8 cellular contexts compared by ENCODE assay signal in the genomic region with DNA sequence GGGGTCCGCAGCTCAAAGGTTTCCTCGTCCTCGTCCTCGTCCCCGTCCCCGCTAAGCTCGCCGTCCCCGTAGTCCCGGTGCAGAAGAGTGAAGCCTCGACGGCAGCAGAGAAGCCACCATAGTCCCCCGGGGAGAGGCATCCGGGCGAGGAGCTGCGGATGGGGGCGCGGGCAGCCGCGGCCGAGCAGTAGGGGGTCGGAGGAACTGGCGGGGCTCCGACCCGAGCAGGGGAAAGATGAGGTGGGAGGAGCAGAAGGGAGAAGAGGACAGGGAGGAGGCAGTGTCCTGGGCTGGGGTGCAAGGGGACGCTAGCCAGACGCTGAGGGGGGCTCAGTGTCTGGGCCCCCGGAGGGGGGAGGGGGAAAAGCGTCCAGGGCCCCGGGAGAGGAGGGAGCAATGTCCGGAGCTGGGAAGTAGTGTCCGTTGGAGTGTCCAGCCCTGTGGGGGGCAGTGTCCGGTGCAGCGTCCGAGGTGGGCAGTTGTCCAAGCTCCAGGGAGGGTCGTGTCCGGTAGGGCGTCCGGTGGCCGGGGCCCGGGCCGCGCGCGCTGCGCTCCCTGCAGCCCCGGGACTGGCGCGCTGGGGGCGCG. TPM values are rescaled to one million over a fixed set of nuclear protein-coding genes. Genes with fewer than 3 reads are reported as not detected.
DNase-seq lines count a peak whose midpoint lies in the region; ATAC-seq and TF ChIP-seq lines count a peak whose summit lies in the region.

Gene PLEKHH3, minus strand, starts transcription at position 571 of the 588 bp plus-strand sequence. Its CDS starts 431 bp downstream, at position 140.

- H3K9me3 Mint-ChIP-seq in activated T-cell treated with anti-CD3 and anti-CD28 coated beads, Interleukin-2, amount 50 U/mL, for 72 hours: no peaks in the 10 kb centered on the region

- H3K27ac Mint-ChIP-seq in activated T-cell treated with anti-CD3 and anti-CD28 coated beads, Interleukin-2, amount 50 U/mL, for 72 hours: peak within 1 kb of the TSS; percentile 31

- intact Hi-C loops in left cardiac atrium (cut with DNase I) (loop anchor here in 1 of 2 donors (10.0 kb wide), 1 partner anchor 102 kb away; the partner anchor contains the start of gene PSMC3IP), sciatic nerve (cut with DNase I) (no loop called here)

- peaks cover 49% of the 10 kb centered on the region for H3K4me1 Mint-ChIP-seq in activated T-cell treated with anti-CD3 and anti-CD28 coated beads, Interleukin-2, amount 50 U/mL, for 72 hours (ENCODE audit: low read depth)

- peaks cover 39% of the 10 kb centered on the region for H3K27me3 Mint-ChIP-seq in activated T-cell treated with anti-CD3 and anti-CD28 coated beads, Interleukin-2, amount 50 U/mL, for 72 hours (ENCODE audit: low read depth)

- DNase-seq in LNCaP clone FGC (ENCODE audit: low read depth) (no peak), left cardiac atrium (no peak), sciatic nerve (ENCODE audit: low spot score) (no peak), kidney glomerular epithelial cell (lab: John Stamatoyannopoulos, UW) (no peak), OCI-M1 (lab: John Stamatoyannopoulos, UW) (no peak)
- DNase-seq in activated T-cell treated with anti-CD3 and anti-CD28 coated beads, Interleukin-2, amount 50 U/mL, for 72 hours: peak; percentile 39 to 53

- H3K4me3 ChIP-seq in LNCaP clone FGC (ENCODE audit: low read depth, low read length): peak within 1 kb of the TSS; percentile 63

- peaks cover 0 to 1% of the 10 kb centered on the region in 2 donors for H3K36me3 Mint-ChIP-seq in activated T-cell treated with anti-CD3 and anti-CD28 coated beads, Interleukin-2, amount 50 U/mL, for 72 hours (ENCODE audit: insufficient read depth in 2 of 2)

- no peaks in the 10 kb centered on the region for H3K36me3 ChIP-seq in ES-I3 (ENCODE audit: insufficient read depth, low read length)

- H3K9me3 ChIP-seq in ES-I3 (ENCODE audit: control insufficient read depth, insufficient read depth, low read length): no peaks in the 10 kb centered on the region

- ATAC-seq in activated T-cell treated with anti-CD3 and anti-CD28 coated beads, Interleukin-2, amount 50 U/mL, for 72 hours (replicated peaks in 1 of 2): no peak
- ATAC-seq in left cardiac atrium (peak in 1 of 2 donors; percentile 1), sciatic nerve (no peak), HG03460 (IDR thresholded peaks at IDR 0.05; ENCODE audit: unreplicated experiment) (no peak)

- H3K4me3 Mint-ChIP-seq in activated T-cell treated with anti-CD3 and anti-CD28 coated beads, Interleukin-2, amount 50 U/mL, for 72 hours: peak within 1 kb of the TSS; percentile 84 to 92

- H3K9ac ChIP-seq in ES-I3 (ENCODE audit: low read depth, low read length): peak within 1 kb of the TSS; percentile 89

- peaks cover 14% of the 10 kb centered on the region; the same call in 1 of the 2 replicates for H3K4me1 ChIP-seq in ES-I3 (ENCODE audit: insufficient read depth, low read length)

- TF ChIP-seq CTCF in LNCaP clone FGC (IDR thresholded peaks at IDR 0.05; ENCODE audit: control insufficient read depth, extremely low read depth, insufficient read depth): no peak

RNA-seq across cellular contexts. Expression of gene PLEKHH3, which starts in this region (rescaled TPM):
- total RNA-seq in activated T-cell treated with anti-CD3 and anti-CD28 coated beads, Interleukin-2, amount 50 U/mL, for 72 hours: 1 to 10 TPM; 1.2 to 1.9 TPM
- 10 to 100 TPM; 18.1 to 19.9 TPM for total RNA-seq in left cardiac atrium
- 40.3 TPM for total RNA-seq in sciatic nerve

Comparison
In these comparisons a context has a peak if more than half of its experiments do, and no peak if none do; other contexts are left out.
1. RNA of gene PLEKHH3 (total RNA-seq): 40.3 TPM in sciatic nerve (single experiment) and 18.1 to 19.9 TPM in left cardiac atrium; 1.2 to 1.9 TPM in activated T-cell treated with anti-CD3 and anti-CD28 coated beads, Interleukin-2, amount 50 U/mL, for 72 hours; every median in the first group is over 4 times any median in the second.
2. DNase-seq: peak in activated T-cell treated with anti-CD3 and anti-CD28 coated beads, Interleukin-2, amount 50 U/mL, for 72 hours (2 of 2); none in LNCaP clone FGC (single experiment), left cardiac atrium (single experiment), sciatic nerve (single experiment), kidney glomerular epithelial cell (single experiment) and OCI-M1 (single experiment).